15 cellular contexts compared by ENCODE assay signal in genomic region chr4:108359130-108359709, GRCh38.
DNase-seq lines count a peak whose midpoint lies in the region; ATAC-seq, FAIRE-seq and TF ChIP-seq lines count a peak whose summit lies in the region.
"Had no signal": no experiment of that assay in that cellular context is flagged by ENCODE, and none has a peak within 500 bp of the region (broad histone marks: within the 10 kb centered on the region; RNA-seq: fewer than 3 reads in every experiment).

No MANE protein-coding gene starts in this region.

- H3K4me3 Mint-ChIP-seq in activated T-cell treated with anti-CD3 and anti-CD28 coated beads, Interleukin-2, amount 50 U/mL, for 24 hours, result no peak overlapping the region
- no peak overlapping the region for H3K4me3 Mint-ChIP-seq in activated CD4-positive, alpha-beta memory T cell treated with anti-CD3 and anti-CD28 coated beads for 36 hours

- H3K27ac ChIP-seq in KOPT-K1 (ENCODE audit: low read depth, low read length, poor library complexity, severe bottlenecking) (peak overlapping the region; percentile 99), HepG2 (ENCODE audit: extremely low read length, insufficient read depth, low read length) (no peak overlapping the region)
- H3K27ac ChIP-seq: adrenal gland, heart right ventricle had no signal

- no peak for TF ChIP-seq CTCF in HepG2 (CRISPR knock-in tag; IDR thresholded peaks at IDR 0.05)

- TF ChIP-seq RAD21 in HepG2 (CRISPR knock-in tag; IDR thresholded peaks at IDR 0.05), result no peak

- no peaks in the 10 kb centered on the region for H3K9me3 ChIP-seq in KOPT-K1 (ENCODE audit: insufficient read depth, low read length, poor library complexity, severe bottlenecking)
- H3K9me3 ChIP-seq in HepG2 (ENCODE audit: low read length), result no peaks in the 10 kb centered on the region
- H3K9me3 ChIP-seq: adrenal gland, heart right ventricle had no signal

- no peak for FAIRE-seq in HepG2 (lab: Jason Lieb, UNC)
- FAIRE-seq: islet of Langerhans had no signal

- no peak for TF ChIP-seq EP300 in HepG2 (IDR thresholded peaks at IDR 0.05; ENCODE audit: low read depth in 2 of 2, low read length in 2 of 2)
- no peak for TF ChIP-seq EP300 in HepG2 (CRISPR knock-in tag; IDR thresholded peaks at IDR 0.05; ENCODE audit: borderline replicate concordance)

- peak overlapping the region; percentile 7 for H3K27ac Mint-ChIP-seq in activated T-cell treated with anti-CD3 and anti-CD28 coated beads, Interleukin-2, amount 50 U/mL, for 24 hours
- H3K27ac Mint-ChIP-seq in activated CD4-positive, alpha-beta memory T cell treated with anti-CD3 and anti-CD28 coated beads for 36 hours, result peak overlapping the region; percentile 44
- H3K27ac Mint-ChIP-seq: nephron progenitor cell had no signal

- H3K36me3 ChIP-seq in KOPT-K1 (ENCODE audit: insufficient read depth, low read length) (no peaks in the 10 kb centered on the region), HepG2 (replicated peaks in 1 of 2; ENCODE audit: control insufficient read depth in 1 of 2, insufficient read depth in 2 of 2, low read length in 2 of 2) (no peaks in the 10 kb centered on the region)
- H3K36me3 ChIP-seq: adrenal gland, heart right ventricle had no signal

- POLR2A ChIA-PET in activated CD4-positive, alpha-beta memory T cell treated with anti-CD3 and anti-CD28 coated beads for 36 hours (lab: Charles Lee), result no interaction called here
- POLR2A ChIA-PET in HepG2 (lab: Yijun Ruan, JAX), result no interaction called here

- no peaks in the 10 kb centered on the region for H4K20me1 ChIP-seq in HepG2 (ENCODE audit: insufficient read depth, low read length)

- in situ Hi-C loops in HepG2 (cut with HindIII; ENCODE audit: extremely low pct_ligation_motif_present, low pct_unique_long_range_greater_than_20kb), result no loop called here

- no peaks in the 10 kb centered on the region for H3K79me2 ChIP-seq in HepG2 (ENCODE audit: insufficient read depth, low read length)

- TF ChIP-seq POLR2A in HepG2 (IDR thresholded peaks at IDR 0.05; ENCODE audit: insufficient read depth in 1 of 2, low read depth in 2 of 2, low read length in 2 of 2), result no peak

- WGBS in HepG2 (ENCODE audit: low lambda C conversion rate), result 23% methylated on average over 5 of the region's 5 CpGs

- no peak overlapping the region for H3K4me3 ChIP-seq in HepG2 (replicated peaks in 1 of 3; ENCODE audit: insufficient read depth in 1 of 3, low read depth in 2 of 3, low read length in 3 of 3)
- H3K4me3 ChIP-seq: adrenal gland, heart right ventricle had no signal

- H3K27me3 ChIP-seq in HepG2 (ENCODE audit: control insufficient read depth in 1 of 2, insufficient read depth in 2 of 2, low read length in 2 of 2), result no peaks in the 10 kb centered on the region; a peak in 2 of 5 replicates
- H3K27me3 ChIP-seq: adrenal gland had no signal

- no peak overlapping the region for H2AFZ ChIP-seq in HepG2 (ENCODE audit: low read length)

- peaks cover 3% of the 10 kb centered on the region for H3K27me3 Mint-ChIP-seq in activated T-cell treated with anti-CD3 and anti-CD28 coated beads, Interleukin-2, amount 50 U/mL, for 24 hours
- no peaks in the 10 kb centered on the region for H3K27me3 Mint-ChIP-seq in activated CD4-positive, alpha-beta memory T cell treated with anti-CD3 and anti-CD28 coated beads for 36 hours

- intact Hi-C loops in activated CD4-positive, alpha-beta memory T cell treated with anti-CD3 and anti-CD28 coated beads for 36 hours (cut with micrococcal nuclease), result loop anchor here (2.0 to 5.0 kb wide), 3 partner anchors 16 to 328 kb away; no protein-coding TSS in a partner anchor
- intact Hi-C loops in HepG2 (cut with micrococcal nuclease; ENCODE audit: unreplicated experiment), result no loop called here

- H3K36me3 Mint-ChIP-seq in activated T-cell treated with anti-CD3 and anti-CD28 coated beads, Interleukin-2, amount 50 U/mL, for 24 hours (ENCODE audit: low read depth), result no peaks in the 10 kb centered on the region
- no peaks in the 10 kb centered on the region for H3K36me3 Mint-ChIP-seq in activated CD4-positive, alpha-beta memory T cell treated with anti-CD3 and anti-CD28 coated beads for 36 hours

- no TSS peak for BruUV-seq in HepG2 (replicated peaks; lab: Mats Ljungman, UMichigan)

- no peak overlapping the region for H3K4me2 ChIP-seq in HepG2 (ENCODE audit: low read depth, low read length)

- DNase-seq in activated T-cell treated with anti-CD3 and anti-CD28 coated beads, Interleukin-2, amount 50 U/mL, for 24 hours, result no peak
- DNase-seq in activated T-cell treated with anti-CD3 and anti-CD28 coated beads, Interleukin-2, amount 50 U/mL, for 1 hour, result no peak
- DNase-seq in activated CD4-positive, alpha-beta memory T cell treated with anti-CD3 and anti-CD28 coated beads for 36 hours, result peak; percentile 63
- DNase-seq in central memory CD4-positive, alpha-beta T cell, result peak; percentile 69
- DNase-seq in HepG2 (ENCODE audit: low spot score), result no peak
- DNase-seq: adrenal gland, heart right ventricle, NCI-H1092 treated with DMSO at 0.1 percent for 48 hours, nephron progenitor cell, substantia nigra, T-helper 9 cell had no signal

- no peaks in the 10 kb centered on the region for H3K9me3 Mint-ChIP-seq in activated T-cell treated with anti-CD3 and anti-CD28 coated beads, Interleukin-2, amount 50 U/mL, for 24 hours
- no peaks in the 10 kb centered on the region for H3K9me3 Mint-ChIP-seq in activated CD4-positive, alpha-beta memory T cell treated with anti-CD3 and anti-CD28 coated beads for 36 hours
- H3K9me3 Mint-ChIP-seq: nephron progenitor cell had no signal

- H3K9ac ChIP-seq in HepG2 (ENCODE audit: insufficient read depth, low read depth, low read length), result no peak overlapping the region

- H3K4me1 ChIP-seq in HepG2 (ENCODE audit: insufficient read depth, low read length), result no peaks in the 10 kb centered on the region
- H3K4me1 ChIP-seq: adrenal gland had no signal

- ATAC-seq in GM18867 (IDR thresholded peaks at IDR 0.05; ENCODE audit: unreplicated experiment), result no peak
- no peak for ATAC-seq in HG02623 (IDR thresholded peaks at IDR 0.05; ENCODE audit: unreplicated experiment)
- ATAC-seq in HepG2, result no peak
- ATAC-seq: heart right ventricle had no signal

- H3K4me1 Mint-ChIP-seq in activated T-cell treated with anti-CD3 and anti-CD28 coated beads, Interleukin-2, amount 50 U/mL, for 24 hours (ENCODE audit: low read depth), result peaks cover 80% of the 10 kb centered on the region
- H3K4me1 Mint-ChIP-seq in activated CD4-positive, alpha-beta memory T cell treated with anti-CD3 and anti-CD28 coated beads for 36 hours (ENCODE audit: low read depth), result peaks cover 74% of the 10 kb centered on the region

- CTCF ChIA-PET in activated CD4-positive, alpha-beta memory T cell treated with anti-CD3 and anti-CD28 coated beads for 36 hours (lab: Charles Lee), result interaction anchor here (1.0 kb wide), 1 partner anchor 329 kb away, joined by 3 read pairs; no protein-coding TSS in a partner anchor
- CTCF ChIA-PET in HepG2 (lab: Yijun Ruan, JAX; ENCODE audit: low intra/inter-chr PET ratio, low total read pairs), result no interaction called here

TF ChIP-seq in HepG2, 621 proteins besides CTCF, POLR2A, EP300 and RAD21 (continues in another document):
- TF ChIP-seq TAF1 (CRISPR knock-in tag; IDR thresholded peaks at IDR 0.05), result no peak
- no peak for TF ChIP-seq KDM2A (CRISPR knock-in tag; IDR thresholded peaks at IDR 0.05; ENCODE audit: borderline replicate concordance, low read depth)
- no peak for TF ChIP-seq ZNF335 (CRISPR knock-in tag; IDR thresholded peaks at IDR 0.05)
- TF ChIP-seq FUBP1 (CRISPR knock-in tag; IDR thresholded peaks at IDR 0.05; ENCODE audit: borderline replicate concordance), result no peak
- TF ChIP-seq ZNF207 (IDR thresholded peaks at IDR 0.05; ENCODE audit: borderline replicate concordance), result no peak
- TF ChIP-seq TFDP2 (CRISPR knock-in tag; IDR thresholded peaks at IDR 0.05), result no peak
- TF ChIP-seq SP5 (CRISPR knock-in tag; IDR thresholded peaks at IDR 0.05; ENCODE audit: borderline replicate concordance, low read depth), result no peak
- TF ChIP-seq ZNF512 (CRISPR knock-in tag; IDR thresholded peaks at IDR 0.05), result no peak
- no peak for TF ChIP-seq ZNF225 (CRISPR knock-in tag; IDR thresholded peaks at IDR 0.05)
- TF ChIP-seq CBX2 (IDR thresholded peaks at IDR 0.05; ENCODE audit: low read depth, low read length), result no peak
- no peak for TF ChIP-seq CBX2 (CRISPR knock-in tag; IDR thresholded peaks at IDR 0.05; ENCODE audit: low read depth)

Comparison
In these comparisons a context has a peak if more than half of its experiments do, and no peak if none do; other contexts are left out.
1. DNase-seq: peak in activated CD4-positive, alpha-beta memory T cell treated with anti-CD3 and anti-CD28 coated beads for 36 hours (single experiment) and central memory CD4-positive, alpha-beta T cell (single experiment); none in activated T-cell treated with anti-CD3 and anti-CD28 coated beads, Interleukin-2, amount 50 U/mL, for 24 hours (single experiment), activated T-cell treated with anti-CD3 and anti-CD28 coated beads, Interleukin-2, amount 50 U/mL, for 1 hour (single experiment) and HepG2 (single experiment).